In the genomic region with DNA sequence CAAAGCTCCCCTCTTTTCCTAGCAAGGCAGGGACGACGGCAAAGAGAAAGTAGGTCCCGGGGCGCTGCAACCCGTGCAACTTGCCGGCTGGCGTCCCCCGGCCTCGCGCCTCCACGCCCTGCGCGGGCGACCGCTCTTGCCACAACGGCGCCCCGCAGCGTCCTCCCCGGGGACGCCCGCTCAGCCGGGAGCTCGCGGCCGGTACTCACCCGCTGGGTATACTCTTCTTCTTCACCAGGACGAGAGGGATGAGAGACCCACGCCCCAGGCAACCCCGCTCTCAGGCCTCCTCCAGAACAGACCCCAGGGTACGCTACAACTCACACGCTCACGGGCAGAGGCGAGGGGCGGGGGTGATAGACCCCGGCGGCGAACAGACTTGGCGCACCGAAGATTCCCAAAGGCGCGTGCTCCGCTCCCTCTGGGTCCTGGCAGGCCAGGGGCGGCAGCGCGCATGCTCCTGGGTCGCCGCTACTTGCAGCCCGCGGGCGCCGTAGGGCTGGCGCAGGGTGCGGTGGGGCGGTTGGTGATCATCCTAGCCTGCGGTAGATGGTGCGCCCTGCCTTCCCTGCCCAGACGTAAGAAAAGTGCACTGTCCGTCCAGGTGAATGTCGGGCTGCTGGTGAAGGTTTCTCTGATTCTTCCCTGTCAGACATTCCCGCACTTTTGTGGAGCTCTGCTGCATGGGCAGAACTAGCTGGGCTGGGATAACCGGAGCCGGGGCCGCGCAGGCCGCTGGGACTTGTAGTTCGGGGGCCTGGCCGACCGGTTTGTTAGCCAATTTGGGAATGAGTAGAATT, we compare ENCODE assay signal across 8 cellular contexts. TPM values are rescaled to one million over a fixed set of nuclear protein-coding genes. Genes with fewer than 3 reads are reported as not detected.
DNase-seq lines count a peak whose midpoint lies in the region; ATAC-seq and TF ChIP-seq lines count a peak whose summit lies in the region.

A gene with protein sequence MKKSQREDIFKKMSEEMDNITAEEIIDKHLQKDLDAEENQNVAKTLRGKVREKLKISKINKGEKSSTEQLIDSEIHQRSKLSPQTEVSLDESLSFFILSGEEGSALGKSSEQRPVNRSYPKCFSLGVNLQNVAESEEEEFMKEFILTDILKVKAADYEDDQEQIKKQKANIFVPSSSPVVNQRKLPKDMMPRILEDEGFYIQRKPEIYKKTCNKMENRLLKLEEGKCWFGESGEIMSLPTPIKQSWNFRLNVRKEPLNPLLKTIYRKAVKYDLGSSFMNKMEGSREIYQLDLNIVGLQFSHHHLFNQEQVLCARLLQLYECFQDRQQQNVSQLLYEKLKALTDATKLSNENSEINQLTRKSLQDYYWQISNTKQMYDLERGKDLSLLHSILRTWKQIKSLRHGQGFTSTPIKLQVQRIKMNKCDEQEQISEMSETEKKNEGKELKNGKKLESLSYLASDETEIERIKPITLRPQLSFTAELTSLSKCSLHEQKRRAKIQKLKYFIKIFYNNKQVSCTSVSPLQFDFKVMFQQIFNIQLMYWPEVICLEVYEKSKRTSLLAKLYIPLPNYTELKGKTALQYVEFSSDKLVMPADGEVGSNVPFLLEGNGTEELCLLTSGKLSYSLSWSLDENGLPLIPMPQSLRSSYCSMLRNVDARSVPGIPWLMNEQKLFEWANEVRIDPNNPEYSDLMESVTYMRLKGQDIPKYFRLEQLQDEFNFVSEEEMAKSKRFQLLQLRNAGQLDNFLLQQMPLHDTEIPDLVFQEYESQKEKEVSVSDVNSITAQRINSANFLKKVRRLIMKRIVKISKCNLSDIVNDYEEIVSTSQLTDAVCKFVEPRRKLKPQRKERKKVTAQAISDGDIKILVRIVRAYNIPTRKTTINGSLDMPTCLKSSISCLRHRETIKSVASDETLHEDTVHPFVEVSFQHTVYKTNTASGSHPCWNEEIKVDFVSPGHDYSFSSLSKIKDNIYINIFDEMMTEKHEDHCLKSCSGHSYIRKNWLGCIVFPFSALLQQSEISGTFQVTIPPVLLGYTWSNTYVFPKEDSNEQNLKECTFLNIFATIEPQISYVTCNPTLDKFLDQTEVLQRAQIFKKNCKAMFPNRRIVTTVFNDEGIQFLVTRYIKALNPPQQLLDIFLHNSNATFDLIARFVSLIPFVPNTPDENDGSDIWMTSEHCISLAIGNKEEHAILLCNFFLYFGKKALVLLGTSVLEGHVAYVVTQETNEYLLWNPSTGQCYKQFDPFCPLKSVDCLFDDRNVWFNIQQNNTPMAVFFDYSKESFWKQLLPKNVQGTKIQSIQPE (N-terminal part only) (plus strand): TSS at position 522 of the 800 bp plus-strand sequence. CDS start 3,349 bp downstream, outside the sequence.

- CTCF ChIA-PET in A673 (lab: Charles Lee), result interaction anchor here (1.2 to 1.4 kb wide), 2 partner anchors 109 to 214 kb away, joined by 3 to 4 read pairs; a partner anchor contains a TSS

- POLR2A ChIA-PET in A673 (lab: Charles Lee; ENCODE audit: low non-redundant PET), result no interaction called here

- H3K4me1 ChIP-seq in A673 (ENCODE audit: insufficient read depth, low read length, poor library complexity, severe bottlenecking), result no peaks in the 10 kb centered on the region

- H3K27ac ChIP-seq in A673 (ENCODE audit: low read depth, low read length, poor library complexity, severe bottlenecking) (peak within 1 kb of the TSS; percentile 76), WERI-Rb-1 (peak within 1 kb of the TSS; percentile 76)

- no TSS peak for BruUV-seq in A673 (replicated peaks; lab: Mats Ljungman, UMichigan)

- no peaks in the 10 kb centered on the region for H3K9me3 ChIP-seq in A673 (ENCODE audit: low read depth, low read length, poor library complexity, severe bottlenecking)
- H3K9me3 ChIP-seq in WERI-Rb-1 (ENCODE audit: severe bottlenecking), result no peaks in the 10 kb centered on the region

- TF ChIP-seq CTCF in A673 (conservative IDR thresholded peaks at IDR 0.05; ENCODE audit: low read depth, low read length) (no peak), WERI-Rb-1 (IDR thresholded peaks at IDR 0.05; ENCODE audit: low read depth, low read length) (peak; percentile 50), cardiac fibroblast (IDR thresholded peaks at IDR 0.05; ENCODE audit: low read depth, low read length) (no peak)

- H3K36me3 ChIP-seq in A673 (ENCODE audit: insufficient read depth, low read length, poor library complexity, severe bottlenecking), result no peaks in the 10 kb centered on the region
- H3K36me3 ChIP-seq in WERI-Rb-1, result peaks cover 24% of the 10 kb centered on the region

- peak; percentile 67 for TF ChIP-seq POLR2A in GM18505 (IDR thresholded peaks at IDR 0.05; ENCODE audit: borderline replicate concordance, extremely low read depth, insufficient read depth, insufficient read length)

- ATAC-seq in GM18505 (IDR thresholded peaks at IDR 0.05; ENCODE audit: unreplicated experiment) (peak; percentile 85), HG02970 (IDR thresholded peaks at IDR 0.05; ENCODE audit: low FRiP score, unreplicated experiment) (peak; percentile 68)

- peak within 1 kb of the TSS; percentile 64 for H3K4me3 ChIP-seq in A673 (ENCODE audit: low read depth, low read length, poor library complexity, severe bottlenecking)
- H3K4me3 ChIP-seq in WERI-Rb-1 (ENCODE audit: low read depth, low read length), result peak within 1 kb of the TSS; percentile 70
- peak within 1 kb of the TSS; percentile 77 to 78 for H3K4me3 ChIP-seq in cardiac fibroblast (replicated peaks in 1 of 2; ENCODE audit: low read depth in 2 of 2, low read length in 2 of 2)

- intact Hi-C loops in A673 (cut with micrococcal nuclease; ENCODE audit: unreplicated experiment), result loop anchor here (5.0 kb wide), 1 partner anchor 215 kb away; a partner anchor contains a TSS

- peaks cover 8% of the 10 kb centered on the region for H3K27me3 ChIP-seq in A673 (replicated peaks; ENCODE audit: insufficient read depth, low read depth, low read length, poor library complexity)
- no peaks in the 10 kb centered on the region for H3K27me3 ChIP-seq in WERI-Rb-1 (ENCODE audit: insufficient read depth, low read depth, severe bottlenecking)

- DNase-seq in A673 (ENCODE audit: low spot score) (peak; percentile 92), NCI-H2107 treated with DMSO at 0.1 percent for 48 hours (lab: John Stamatoyannopoulos, UW; ENCODE audit: unreplicated experiment) (peak; percentile 15), WERI-Rb-1 (peak; percentile 91), cardiac fibroblast (ENCODE audit: low read depth in 2 of 2) (peak; percentile 84), inferior parietal cortex (ENCODE audit: extremely low spot score) (peak; percentile 83), smooth muscle cell of the brain vasculature (ENCODE audit: low read depth, low spot score) (peak; percentile 43)

RNA-seq across cellular contexts. Expression of the gene that starts here (rescaled TPM):
- total RNA-seq in A673 (2021), result not detected in 2 replicates

Comparison
In these comparisons a context has a peak if more than half of its experiments do, and no peak if none do; other contexts are left out.
1. Peak in every context shown above with its lines: DNase-seq, ATAC-seq, H3K4me3 ChIP-seq and H3K27ac ChIP-seq.
2. Peak in DNase-seq, H3K4me3 ChIP-seq and H3K27ac ChIP-seq in A673; RNA of the gene not detected or under 1 TPM.
3. DNase-seq: peak in every context shown above with its lines; median percentile 92 in A673; 91 in WERI-Rb-1; 84 in cardiac fibroblast; 83 in inferior parietal cortex; 43 in smooth muscle cell of the brain vasculature; 15 in NCI-H2107 treated with DMSO at 0.1 percent for 48 hours.